8 cellular contexts compared by ENCODE assay signal in the genomic region with DNA sequence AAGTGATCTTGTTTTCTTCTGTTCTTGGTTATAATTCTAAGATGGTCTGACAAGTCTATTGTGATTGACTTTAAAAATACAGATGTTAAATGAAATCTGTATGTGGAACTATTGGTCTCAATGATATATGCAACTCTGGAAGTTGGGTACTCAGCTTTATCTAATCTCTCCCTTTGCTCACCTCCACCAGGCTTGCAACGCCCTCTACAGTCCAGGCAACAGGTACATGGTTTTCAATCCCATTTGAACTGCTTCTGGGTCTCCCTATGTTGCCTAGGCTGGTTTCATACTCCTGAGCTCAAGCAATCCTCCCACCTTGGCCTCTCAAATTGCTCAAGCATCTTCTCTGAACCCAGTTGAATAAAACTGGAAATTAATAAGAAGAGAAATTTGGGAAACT. TPM values are rescaled to one million over a fixed set of nuclear protein-coding genes. Genes with fewer than 3 reads are reported as not detected.
A peak's percentile ranks its signal among the peaks of the same experiment; 100 is the strongest.
DNase-seq lines count a peak whose midpoint lies in the region; ATAC-seq, FAIRE-seq and TF ChIP-seq lines count a peak whose summit lies in the region.

No MANE protein-coding gene starts in this region.

- H3K4me1 ChIP-seq in GM12878 (ENCODE audit: control insufficient read depth, insufficient read depth, low read length), result peaks cover 21% of the 10 kb centered on the region

- POLR2A ChIA-PET in GM12878 (lab: Charles Lee), result interaction anchor here (0.6 to 4.3 kb wide), 10 partner anchors 24 to 261 kb away, joined by 3 to 27 read pairs (median 4); partner anchors contain the start of genes HLA-DQB1 and HLA-DRA

- TF ChIP-seq EP300 in GM12878 (IDR thresholded peaks at IDR 0.05; ENCODE audit: borderline replicate concordance in 1 of 2, control insufficient read depth in 1 of 2, low read depth in 2 of 2, low read length in 2 of 2), result no peak

- H3K36me3 Mint-ChIP-seq in nephron progenitor cell (ENCODE audit: low read depth), result no peaks in the 10 kb centered on the region

- SMC1A ChIA-PET in GM12878 (lab: Charles Lee; ENCODE audit: uncharacterized antibody, unreplicated experiment), result interaction anchor here (0.8 to 8.6 kb wide), 32 partner anchors 9 to 465 kb away, joined by 3 to 154 read pairs (median 5); partner anchors contain the start of genes HLA-DQA1 and HLA-DQB1

- RAD21 ChIA-PET in GM12878 (lab: Charles Lee; ENCODE audit: unreplicated experiment), result interaction anchor here (0.8 to 3.9 kb wide), 28 partner anchors 8 to 499 kb away, joined by 3 to 119 read pairs (median 6); partner anchors contain the start of genes GPSM3, HLA-DQA1, HLA-DQB1 and HLA-DRA

- intact Hi-C loops in GM12878 (cut with micrococcal nuclease; ENCODE audit: unreplicated experiment), result loop anchor here (1.0 to 2.0 kb wide), 2 partner anchors 111 to 260 kb away; no protein-coding TSS in a partner anchor

- H2AFZ ChIP-seq in SU-DHL-6 (ENCODE audit: low read depth, low read length, severe bottlenecking), result no peak overlapping the region
- H2AFZ ChIP-seq in GM12878 (ENCODE audit: control insufficient read depth, low read depth, low read length), result no peak overlapping the region

- H3K27me3 Mint-ChIP-seq in nephron progenitor cell (ENCODE audit: low read depth, poor library complexity), result peaks cover 3% of the 10 kb centered on the region

- ATAC-seq in GM12878, result peak; percentile 77
- ATAC-seq in GM18517 (IDR thresholded peaks at IDR 0.05; ENCODE audit: unreplicated experiment), result no peak
- ATAC-seq in HG03432 (IDR thresholded peaks at IDR 0.05; ENCODE audit: unreplicated experiment), result no peak

- no peak overlapping the region for H3K27ac Mint-ChIP-seq in nephron progenitor cell

- in situ Hi-C loops in GM12878 (cut with MboI), result no loop called here

- 6% methylated on average over 1 of the region's 1 CpG for WGBS in GM12878 (ENCODE audit: insufficient coverage, insufficient replicate concordance, low lambda C conversion rate, missing lambda C conversion rate)

- H3K36me3 ChIP-seq in SU-DHL-6 (ENCODE audit: low read length) (no peaks in the 10 kb centered on the region), GM12878 (ENCODE audit: control insufficient read depth in 2 of 2, insufficient read depth in 2 of 2, low read length in 1 of 2) (no peaks in the 10 kb centered on the region)

- H3K4me3 ChIP-seq in SU-DHL-6 (ENCODE audit: insufficient read depth, low read length, poor library complexity, severe bottlenecking), result no peak overlapping the region
- H3K4me3 ChIP-seq in GM12878, result no peak overlapping the region

- no TSS peak for BruUV-seq in GM12878 (replicated peaks; lab: Mats Ljungman, UMichigan)

- peak; percentile 95 for TF ChIP-seq CTCF in SU-DHL-6 (IDR thresholded peaks at IDR 0.05; ENCODE audit: insufficient read depth, low read length, poor library complexity, severe bottlenecking)
- TF ChIP-seq CTCF in GM12878 (IDR thresholded peaks at IDR 0.05 in 2 of 3, conservative IDR thresholded peaks at IDR 0.05 in 1 of 3; ENCODE audit: control insufficient read depth in 2 of 3, extremely low read depth in 1 of 3, insufficient read depth in 1 of 3, low read depth in 3 of 3, low read length in 3 of 3), result peak; percentile 68 to 84 (median 80)
- TF ChIP-seq CTCF in nephron progenitor cell (IDR thresholded peaks at IDR 0.05), result peak; percentile 27

- H3K27ac ChIP-seq in SU-DHL-6 (ENCODE audit: low read depth, low read length) (peak overlapping the region; percentile 47), GM12878 (ENCODE audit: control insufficient read depth, insufficient read depth) (no peak overlapping the region)

- H3K9me3 ChIP-seq in SU-DHL-6 (ENCODE audit: insufficient read depth, low read length) (no peaks in the 10 kb centered on the region), GM12878 (replicated peaks; ENCODE audit: control insufficient read depth, insufficient read depth, low read length) (no peaks in the 10 kb centered on the region)

- H3F3A ChIP-seq in SU-DHL-6 (ENCODE audit: insufficient read depth), result peaks cover 38% of the 10 kb centered on the region

- no peak overlapping the region for H3K9ac ChIP-seq in SU-DHL-6 (ENCODE audit: low read length)
- H3K9ac ChIP-seq in GM12878 (ENCODE audit: control insufficient read depth, insufficient read depth, low read length), result no peak overlapping the region

- H3K79me2 ChIP-seq in SU-DHL-6 (ENCODE audit: insufficient read depth, low read length), result no peaks in the 10 kb centered on the region
- no peaks in the 10 kb centered on the region for H3K79me2 ChIP-seq in GM12878 (ENCODE audit: control insufficient read depth, insufficient read depth, low read length)

- H3K4me2 ChIP-seq in SU-DHL-6 (ENCODE audit: low read depth, low read length, poor library complexity, severe bottlenecking), result peak overlapping the region; percentile 16
- no peak overlapping the region for H3K4me2 ChIP-seq in GM12878 (ENCODE audit: control insufficient read depth, insufficient read depth)

- no peaks in the 10 kb centered on the region for H3K27me3 ChIP-seq in SU-DHL-6 (ENCODE audit: low read length)
- H3K27me3 ChIP-seq in GM12878 (replicated peaks in 1 of 2; ENCODE audit: control insufficient read depth in 2 of 2, insufficient read depth in 2 of 2, low read length in 1 of 2), result no peaks in the 10 kb centered on the region; a peak in 1 of 4 replicates

- TF ChIP-seq POLR2A in GM12878 (IDR thresholded peaks at IDR 0.05; ENCODE audit: low read depth, low read length), result no peak

- TF ChIP-seq RAD21 in GM12878 (IDR thresholded peaks at IDR 0.05; ENCODE audit: insufficient read depth, low read depth, low read length), result peak; percentile 97

- peak; percentile 96 for FAIRE-seq in GM18507 (lab: Jason Lieb, UNC)
- peak; percentile 65 for FAIRE-seq in GM12878 (lab: Jason Lieb, UNC)

- no peak for DNase-seq in GM18507 (ENCODE audit: extremely low spot score, insufficient read length, low read depth)
- peak; percentile 50 for DNase-seq in GM12878 (ENCODE audit: low read depth, low spot score)
- peak; percentile 11 for DNase-seq in nephron progenitor cell
- DNase-seq in C1 segment of cervical spinal cord (lab: John Stamatoyannopoulos, UW), result no peak
- no peak for DNase-seq in NCI-H2227 (lab: John Stamatoyannopoulos, UW; ENCODE audit: unreplicated experiment)

- H3K9me2 ChIP-seq in SU-DHL-6 (replicated peaks; ENCODE audit: insufficient read depth, low read length), result no peaks in the 10 kb centered on the region

- H3K9me3 Mint-ChIP-seq in nephron progenitor cell, result peaks cover 27% of the 10 kb centered on the region

- H3K4me1 Mint-ChIP-seq in nephron progenitor cell, result no peaks in the 10 kb centered on the region

- H4K20me1 ChIP-seq in SU-DHL-6 (ENCODE audit: low read depth, low read length) (no peaks in the 10 kb centered on the region), GM12878 (ENCODE audit: control insufficient read depth, insufficient read depth) (no peaks in the 10 kb centered on the region)

- no peak overlapping the region for H3K4me3 Mint-ChIP-seq in nephron progenitor cell

- CTCF ChIA-PET in GM12878 (lab: Yijun Ruan, JAX), result interaction anchor here (0.6 to 3.5 kb wide), 34 partner anchors 10 to 447 kb away, joined by 3 to 125 read pairs (median 6); partner anchors contain the start of genes HLA-DQB1, HLA-DRA, TAP1 and TAP2

RNA-seq across cellular contexts. Expression of gene HLA-DQB1, which starts 25.6 kb away (rescaled TPM):
- total RNA-seq in GM12878 (2013; cell fraction: nucleolus; rRNA removed), result 33.4 and 35.5 TPM in 2 replicates
- 127 and 148 TPM in 2 replicates for total RNA-seq in GM12878 (2014; rRNA removed)
- 70.6 and 77.7 TPM in 2 replicates for total RNA-seq in GM12878 (2014; rRNA removed; fragmentation: Illumina TruSeq; extraction: Trizol)
- 119 and 121 TPM in 2 replicates for total RNA-seq in GM12878 (2021)
- 59.9 TPM for polyA plus RNA-seq in GM12878 (2011; ENCODE audit: low read depth)
- polyA plus RNA-seq in GM12878 (2011; rRNA removed), result 253 and 403 TPM in 2 replicates
- polyA plus RNA-seq in GM12878 (2011; cell fraction: cytosol; rRNA removed), result 441 and 443 TPM in 2 replicates
- polyA plus RNA-seq in GM12878 (2011; cell fraction: nucleus; rRNA removed), result 161 and 278 TPM in 2 replicates
- 229 and 247 TPM in 2 replicates for polyA plus RNA-seq in GM12878 (2012)
- 46.4 and 73.9 TPM in 2 replicates for polyA plus RNA-seq in GM12878 (2014; fragmentation: Illumina TruSeq; extraction: Trizol)
- polyA plus RNA-seq in GM12878 (2014; fragmentation: Nextera tagmentation; extraction: Ambion mirVana), result 10 to 100 TPM; 38.1 to 66.1 TPM
- 106 and 112 TPM in 2 replicates for polyA plus RNA-seq in GM12878 (2014; rRNA removed)
- 10 to 100 TPM; 85.5 to 97.3 TPM for polyA plus RNA-seq in GM12878 (2016; fragmentation: Nextera tagmentation; extraction: Ambion mirVana)
- polyA minus RNA-seq in GM12878 (2011; rRNA and poly(A)+ RNA removed), result 133 and 245 TPM in 2 replicates
- 80.3 and 81.3 TPM in 2 replicates for polyA minus RNA-seq in GM12878 (2011; cell fraction: cytosol; rRNA and poly(A)+ RNA removed)
- polyA minus RNA-seq in GM12878 (2011; cell fraction: nucleus; rRNA and poly(A)+ RNA removed), result 64.9 and 68.1 TPM in 2 replicates

RNA-seq across cellular contexts. Expression of gene HLA-DQA2, which starts 49.2 kb away (rescaled TPM):
- 4.1 and 4.9 TPM in 2 replicates for total RNA-seq in GM12878 (2013; cell fraction: nucleolus; rRNA removed)
- total RNA-seq in GM12878 (2014; rRNA removed) (12.3 and 14.1 TPM in 2 replicates), GM12878 (2014; rRNA removed; fragmentation: Illumina TruSeq; extraction: Trizol) (14.3 and 15.4 TPM in 2 replicates), GM12878 (2021) (24.2 and 26.5 TPM in 2 replicates)
- 0.70 TPM for polyA plus RNA-seq in GM12878 (2011; ENCODE audit: low read depth)
- polyA plus RNA-seq in GM12878 (2011; rRNA removed) (22.5 and 25.2 TPM in 2 replicates), GM12878 (2014; fragmentation: Illumina TruSeq; extraction: Trizol) (8.9 and 9.1 TPM in 2 replicates), GM12878 (2014; fragmentation: Nextera tagmentation; extraction: Ambion mirVana) (10 to 100 TPM; 17.2 to 21.8 TPM), GM12878 (2014; rRNA removed) (19.9 and 26.4 TPM in 2 replicates), GM12878 (2016; fragmentation: Nextera tagmentation; extraction: Ambion mirVana) (10 to 100 TPM; 11.8 to 12.5 TPM)
- polyA plus RNA-seq in GM12878 (2011; cell fraction: cytosol; rRNA removed), result 28.9 and 30.3 TPM in 2 replicates
- polyA plus RNA-seq in GM12878 (2011; cell fraction: nucleus; rRNA removed), result 7.4 and 18.0 TPM in 2 replicates
- polyA plus RNA-seq in GM12878 (2012), result 13.1 and 21.9 TPM in 2 replicates
- 15.4 and 17.5 TPM in 2 replicates for polyA minus RNA-seq in GM12878 (2011; rRNA and poly(A)+ RNA removed)
- polyA minus RNA-seq in GM12878 (2011; cell fraction: cytosol; rRNA and poly(A)+ RNA removed), result 5.9 and 8.9 TPM in 2 replicates
- 2.7 and 2.9 TPM in 2 replicates for polyA minus RNA-seq in GM12878 (2011; cell fraction: nucleus; rRNA and poly(A)+ RNA removed)

RNA-seq across cellular contexts. Expression of gene HLA-DQA1, which starts 54.8 kb away (rescaled TPM):
- total RNA-seq in GM12878 (2013; cell fraction: nucleolus; rRNA removed), result 554 and 568 TPM in 2 replicates
- total RNA-seq in GM12878 (2014; rRNA removed) (395 and 433 TPM in 2 replicates), GM12878 (2014; rRNA removed; fragmentation: Illumina TruSeq; extraction: Trizol) (498 and 529 TPM in 2 replicates), GM12878 (2021) (664 and 712 TPM in 2 replicates)
- polyA plus RNA-seq in GM12878 (2011; ENCODE audit: low read depth), result 695 TPM
- polyA plus RNA-seq in GM12878 (2011; rRNA removed) (1,353 and 1,769 TPM in 2 replicates), GM12878 (2014; fragmentation: Illumina TruSeq; extraction: Trizol) (792 and 799 TPM in 2 replicates), GM12878 (2014; fragmentation: Nextera tagmentation; extraction: Ambion mirVana) (100 to 1,000 TPM; 327 to 423 TPM), GM12878 (2014; rRNA removed) (515 and 552 TPM in 2 replicates), GM12878 (2016; fragmentation: Nextera tagmentation; extraction: Ambion mirVana) (100 to 1,000 TPM; 289 to 291 TPM)
- polyA plus RNA-seq in GM12878 (2011; cell fraction: cytosol; rRNA removed), result 1,120 and 1,165 TPM in 2 replicates
- polyA plus RNA-seq in GM12878 (2011; cell fraction: nucleus; rRNA removed), result 377 and 747 TPM in 2 replicates
- polyA plus RNA-seq in GM12878 (2012), result 836 and 943 TPM in 2 replicates
- 1,376 and 1,606 TPM in 2 replicates for polyA minus RNA-seq in GM12878 (2011; rRNA and poly(A)+ RNA removed)
- polyA minus RNA-seq in GM12878 (2011; cell fraction: cytosol; rRNA and poly(A)+ RNA removed), result 271 and 297 TPM in 2 replicates
- polyA minus RNA-seq in GM12878 (2011; cell fraction: nucleus; rRNA and poly(A)+ RNA removed), result 136 and 138 TPM in 2 replicates

Comparison
In these comparisons a context has a peak if more than half of its experiments do, and no peak if none do; other contexts are left out.
1. DNase-seq: peak in GM12878 (single experiment) and nephron progenitor cell (single experiment); none in GM18507 (single experiment), C1 segment of cervical spinal cord (0 of 14) and NCI-H2227 (single experiment).
2. CTCF ChIP-seq: peak in every context shown above with its lines; median percentile 95 in SU-DHL-6; 80 in GM12878; 27 in nephron progenitor cell.